8 cellular contexts compared by ENCODE assay signal in the genomic region with DNA sequence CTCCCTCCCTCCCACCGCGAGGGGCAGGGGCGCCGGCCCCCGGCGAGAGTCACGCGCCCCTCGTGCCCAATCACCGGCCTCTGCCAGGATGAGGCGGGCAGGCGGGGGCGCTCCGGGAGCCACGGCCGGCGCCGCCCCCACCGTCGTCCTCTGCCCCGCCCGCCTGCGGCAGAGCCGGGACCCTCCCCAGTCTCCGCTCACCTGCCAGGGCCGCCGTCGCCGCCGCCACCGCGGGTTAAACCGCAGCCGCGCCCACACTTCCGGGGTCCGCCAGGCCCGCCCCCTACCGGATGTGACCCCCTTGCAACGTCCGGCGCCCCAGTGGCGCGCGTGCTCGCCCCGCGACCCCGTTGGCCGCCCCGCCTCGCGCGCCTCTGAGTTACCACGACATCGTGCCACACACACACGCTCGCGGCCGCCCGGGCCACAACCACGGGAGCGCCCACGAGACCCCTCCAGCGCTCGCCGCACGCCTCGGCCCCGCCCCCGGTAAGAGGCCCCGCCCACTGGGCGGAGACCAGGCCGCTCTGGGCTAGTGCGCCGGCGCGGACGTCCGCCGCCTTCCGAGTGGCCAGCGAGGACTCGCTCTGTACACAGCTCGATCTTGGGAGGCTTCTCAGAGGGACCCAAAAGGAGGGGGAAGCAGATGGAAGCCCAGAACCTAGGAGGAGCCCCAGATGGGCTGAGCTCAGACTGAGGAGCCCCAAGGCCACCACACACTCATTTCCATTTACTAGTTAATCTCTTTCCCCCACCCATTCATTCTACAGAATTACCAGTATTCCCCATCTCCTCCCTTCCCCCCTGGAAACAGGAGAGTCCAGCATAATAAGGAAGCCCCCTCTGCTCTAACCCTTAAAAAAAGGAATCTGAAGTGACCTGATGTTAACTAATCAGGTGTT. TPM values are rescaled to one million over a fixed set of nuclear protein-coding genes. Genes with fewer than 3 reads are reported as not detected.
DNase-seq lines count a peak whose midpoint lies in the region; ATAC-seq, FAIRE-seq and TF ChIP-seq lines count a peak whose summit lies in the region.

A gene (minus strand): TSS at position 237 of the 902 bp plus-strand sequence. CDS start 22,597 bp downstream, outside the sequence.

- H3K9me3 ChIP-seq in HUES64 (ENCODE audit: insufficient read depth, low read depth, low read length) (no peaks in the 10 kb centered on the region), OCI-LY1 (ENCODE audit: low read length) (no peaks in the 10 kb centered on the region)

- 0% methylated on average over 84 of the region's 85 CpGs for WGBS in HUES64

- no peaks in the 10 kb centered on the region for H3K9me2 ChIP-seq in OCI-LY1 (ENCODE audit: low read depth, low read length)

- ATAC-seq in GM21515 (IDR thresholded peaks at IDR 0.05; ENCODE audit: unreplicated experiment): peak; percentile 70

- no peaks in the 10 kb centered on the region for H4K20me1 ChIP-seq in OCI-LY1 (ENCODE audit: insufficient read depth, low read length)

- H3K27me3 ChIP-seq in HUES64 (ENCODE audit: insufficient read depth, low read length) (no peaks in the 10 kb centered on the region), OCI-LY1 (ENCODE audit: insufficient read depth, low read length) (no peaks in the 10 kb centered on the region)

- H3K9ac ChIP-seq in HUES64 (ENCODE audit: low read depth, low read length): peak within 1 kb of the TSS; percentile 93
- peak within 1 kb of the TSS; percentile 81 for H3K9ac ChIP-seq in OCI-LY1 (ENCODE audit: low read length)

- 0 out of 2 replicates have a peak within 1 kb of the TSS, but pooled peaks have one; percentile 4 for H2AFZ ChIP-seq in OCI-LY1 (ENCODE audit: low read length)

- DNase-seq in D721Med (ENCODE audit: insufficient read length, low spot score) (peak; percentile 85), activated T-cell treated with anti-CD3 and anti-CD28 coated beads for 1 hour (ENCODE audit: low read depth) (peak; percentile 93), endothelial cell (ENCODE audit: low spot score) (peak; percentile 98), midbrain (lab: John Stamatoyannopoulos, UW) (peak; percentile 92)
- peak; percentile 90 to 91 for DNase-seq in stimulated activated CD8-positive, alpha-beta memory T cell treated with anti-CD3 and anti-CD28 coated beads, Interleukin-15, amount 100 ng/mL, for 48 hours (ENCODE audit: low read depth in 2 of 2)

- H3K36me3 ChIP-seq in HUES64 (ENCODE audit: insufficient read depth, low read length) (peaks cover 4% of the 10 kb centered on the region; the same call in 1 of the 2 replicates), OCI-LY1 (ENCODE audit: insufficient read depth, low read length) (peaks cover 11% of the 10 kb centered on the region; the same call in 1 of the 2 replicates)

- peak within 1 kb of the TSS; percentile 99 for H3K4me2 ChIP-seq in OCI-LY1 (ENCODE audit: low read length)

- H3F3A ChIP-seq in OCI-LY1 (ENCODE audit: insufficient read depth, low read length): peaks cover 6% of the 10 kb centered on the region; the same call in 1 of the 2 replicates

- peak within 1 kb of the TSS; percentile 93 for H3K27ac Mint-ChIP-seq in endothelial cell (ENCODE audit: unreplicated experiment)

- H3K4me1 Mint-ChIP-seq in endothelial cell (ENCODE audit: unreplicated experiment): peaks cover 47% of the 10 kb centered on the region

- peak within 1 kb of the TSS; percentile 92 for H3K4me3 Mint-ChIP-seq in endothelial cell (ENCODE audit: unreplicated experiment)

- H3K27ac ChIP-seq in HUES64 (ENCODE audit: low read depth, low read length) (peak within 1 kb of the TSS; percentile 97), OCI-LY1 (ENCODE audit: low read depth, low read length, poor library complexity, severe bottlenecking) (peak within 1 kb of the TSS; percentile 89)

- FAIRE-seq in D721Med (lab: Jason Lieb, UNC): no peak

- peaks cover 23% of the 10 kb centered on the region for H3K4me1 ChIP-seq in HUES64 (ENCODE audit: insufficient read depth, low read length)
- peaks cover 26% of the 10 kb centered on the region for H3K4me1 ChIP-seq in OCI-LY1 (ENCODE audit: insufficient read depth, low read length, severe bottlenecking)

- H3K36me3 Mint-ChIP-seq in endothelial cell (ENCODE audit: low read depth, unreplicated experiment): no peaks in the 10 kb centered on the region

- H3K4me3 ChIP-seq in HUES64 (ENCODE audit: low read length) (peak within 1 kb of the TSS; percentile 85), OCI-LY1 (ENCODE audit: low read depth, low read length, poor library complexity, severe bottlenecking) (peak within 1 kb of the TSS; percentile 90)

- no peaks in the 10 kb centered on the region for H3K79me2 ChIP-seq in OCI-LY1 (ENCODE audit: insufficient read depth, low read length)

- TF ChIP-seq CTCF in D721Med (IDR thresholded peaks at IDR 0.05; ENCODE audit: insufficient read depth, missing control alignments) (no peak), OCI-LY1 (IDR thresholded peaks at IDR 0.05; ENCODE audit: low read length) (no peak), endothelial cell (IDR thresholded peaks at IDR 0.05; ENCODE audit: unreplicated experiment) (peak; percentile 34)

- peaks cover 6% of the 10 kb centered on the region for H3K27me3 Mint-ChIP-seq in endothelial cell (ENCODE audit: unreplicated experiment)

- no peaks in the 10 kb centered on the region for H3K9me3 Mint-ChIP-seq in endothelial cell (ENCODE audit: unreplicated experiment)

RNA-seq across cellular contexts. Expression of the gene that starts here (rescaled TPM):
- 14.4 TPM for polyA plus RNA-seq in HUES64 (2013, experiment 1 of 2)
- 17.2 TPM for polyA plus RNA-seq in HUES64 (2013, experiment 2 of 2)
- 23.9 TPM for total RNA-seq in endothelial cell (ENCODE audit: unreplicated experiment)

Comparison
In these comparisons a context has a peak if more than half of its experiments do, and no peak if none do; other contexts are left out.
1. Peak in every context shown above with its lines: DNase-seq, ATAC-seq, H3K4me3 ChIP-seq and H3K27ac ChIP-seq.